In the genomic region with DNA sequence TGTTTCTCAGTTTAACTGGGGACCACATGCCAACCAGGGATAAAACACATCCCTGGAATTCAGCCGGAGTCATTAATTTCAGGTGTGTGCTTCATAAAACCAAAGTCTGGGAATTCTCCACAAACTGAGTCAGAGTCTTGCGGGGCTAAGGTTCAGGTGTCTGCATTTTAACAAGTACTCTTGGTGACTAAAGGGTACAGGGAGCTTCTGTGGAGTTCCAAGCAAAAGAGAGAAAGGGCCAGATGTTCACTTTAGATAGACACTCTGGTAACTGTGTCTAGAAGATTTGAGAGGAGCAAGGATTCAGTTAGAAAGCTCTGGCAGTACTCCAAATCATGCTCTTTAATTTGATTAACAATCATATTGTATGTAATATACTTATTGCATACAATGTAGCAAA, we compare ENCODE assay signal across 1 cellular context.
TF ChIP-seq lines count a peak whose summit lies in the region.

No MANE protein-coding gene starts in this region.

TF ChIP-seq in K562, 482 proteins besides CTCF, POLR2A, EP300 and RAD21 (continued from another document and continues in another):
- TF ChIP-seq, protein P1, sequence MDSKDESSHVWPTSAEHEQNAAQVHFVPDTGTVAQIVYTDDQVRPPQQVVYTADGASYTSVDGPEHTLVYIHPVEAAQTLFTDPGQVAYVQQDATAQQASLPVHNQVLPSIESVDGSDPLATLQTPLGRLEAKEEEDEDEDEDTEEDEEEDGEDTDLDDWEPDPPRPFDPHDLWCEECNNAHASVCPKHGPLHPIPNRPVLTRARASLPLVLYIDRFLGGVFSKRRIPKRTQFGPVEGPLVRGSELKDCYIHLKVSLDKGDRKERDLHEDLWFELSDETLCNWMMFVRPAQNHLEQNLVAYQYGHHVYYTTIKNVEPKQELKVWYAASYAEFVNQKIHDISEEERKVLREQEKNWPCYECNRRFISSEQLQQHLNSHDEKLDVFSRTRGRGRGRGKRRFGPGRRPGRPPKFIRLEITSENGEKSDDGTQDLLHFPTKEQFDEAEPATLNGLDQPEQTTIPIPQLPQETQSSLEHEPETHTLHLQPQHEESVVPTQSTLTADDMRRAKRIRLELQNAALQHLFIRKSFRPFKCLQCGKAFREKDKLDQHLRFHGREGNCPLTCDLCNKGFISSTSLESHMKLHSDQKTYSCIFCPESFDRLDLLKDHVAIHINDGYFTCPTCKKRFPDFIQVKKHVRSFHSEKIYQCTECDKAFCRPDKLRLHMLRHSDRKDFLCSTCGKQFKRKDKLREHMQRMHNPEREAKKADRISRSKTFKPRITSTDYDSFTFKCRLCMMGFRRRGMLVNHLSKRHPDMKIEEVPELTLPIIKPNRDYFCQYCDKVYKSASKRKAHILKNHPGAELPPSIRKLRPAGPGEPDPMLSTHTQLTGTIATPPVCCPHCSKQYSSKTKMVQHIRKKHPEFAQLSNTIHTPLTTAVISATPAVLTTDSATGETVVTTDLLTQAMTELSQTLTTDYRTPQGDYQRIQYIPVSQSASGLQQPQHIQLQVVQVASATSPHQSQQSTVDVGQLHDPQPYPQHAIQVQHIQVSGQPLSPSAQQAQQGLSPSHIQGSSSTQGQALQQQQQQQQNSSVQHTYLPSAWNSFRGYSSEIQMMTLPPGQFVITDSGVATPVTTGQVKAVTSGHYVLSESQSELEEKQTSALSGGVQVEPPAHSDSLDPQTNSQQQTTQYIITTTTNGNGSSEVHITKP (IDR thresholded peaks at IDR 0.05; ENCODE audit: partially characterized antibody): no peak
- TF ChIP-seq NFIC (IDR thresholded peaks at IDR 0.05) (peak; percentile 90), ZZZ3 (IDR thresholded peaks at IDR 0.05) (no peak), HSF4 (CRISPR knock-in tag; IDR thresholded peaks at IDR 0.05; ENCODE audit: borderline replicate concordance) (no peak), FOXM1 (IDR thresholded peaks at IDR 0.05; ENCODE audit: low read depth) (peak; percentile 58; the same call in 1 of the 2 replicates), FOXM1 (CRISPR knock-in tag; IDR thresholded peaks at IDR 0.05; ENCODE audit: low read depth) (no peak), HDGF (IDR thresholded peaks at IDR 0.05) (no peak), BCL6 (CRISPR knock-in tag; IDR thresholded peaks at IDR 0.05) (no peak), ZNF644 (tag; IDR thresholded peaks at IDR 0.05; ENCODE audit: low read depth) (no peak), ZSCAN32 (CRISPR knock-in tag; IDR thresholded peaks at IDR 0.05) (no peak), TAL1 (IDR thresholded peaks at IDR 0.05) (peak; percentile 90), HLTF (IDR thresholded peaks at IDR 0.05) (no peak), MEIS2 (IDR thresholded peaks at IDR 0.05; ENCODE audit: partially characterized antibody) (peak; percentile 14), ZNF408 (CRISPR knock-in tag; IDR thresholded peaks at IDR 0.05; ENCODE audit: low read depth) (no peak), ZNF79 (CRISPR knock-in tag; IDR thresholded peaks at IDR 0.05; ENCODE audit: low read depth) (no peak), SETDB1 (IDR thresholded peaks at IDR 0.05; ENCODE audit: low read length) (no peak), MAFK (IDR thresholded peaks at IDR 0.05; ENCODE audit: low read length) (no peak), TSC22D4 (tag; IDR thresholded peaks at IDR 0.05) (no peak), TAF9B (IDR thresholded peaks at IDR 0.05; ENCODE audit: partially characterized antibody) (no peak), NR2C2 (CRISPR knock-in tag; IDR thresholded peaks at IDR 0.05) (no peak), NR2C2 (tag; IDR thresholded peaks at IDR 0.05) (peak; percentile 27; the same call in 1 of the 2 replicates), KDM1A (IDR thresholded peaks at IDR 0.05) (peak; percentile 64 to 65; a peak in 3 of 4 replicates), STAT5A (IDR thresholded peaks at IDR 0.05; ENCODE audit: borderline replicate concordance, low read length) (peak; percentile 82), PML (IDR thresholded peaks at IDR 0.05; ENCODE audit: low read length) (peak; percentile 75), ZNF707 (CRISPR knock-in tag; conservative IDR thresholded peaks at IDR 0.05) (no peak), LARP7 (IDR thresholded peaks at IDR 0.05) (no peak)
- TF ChIP-seq, protein P2, sequence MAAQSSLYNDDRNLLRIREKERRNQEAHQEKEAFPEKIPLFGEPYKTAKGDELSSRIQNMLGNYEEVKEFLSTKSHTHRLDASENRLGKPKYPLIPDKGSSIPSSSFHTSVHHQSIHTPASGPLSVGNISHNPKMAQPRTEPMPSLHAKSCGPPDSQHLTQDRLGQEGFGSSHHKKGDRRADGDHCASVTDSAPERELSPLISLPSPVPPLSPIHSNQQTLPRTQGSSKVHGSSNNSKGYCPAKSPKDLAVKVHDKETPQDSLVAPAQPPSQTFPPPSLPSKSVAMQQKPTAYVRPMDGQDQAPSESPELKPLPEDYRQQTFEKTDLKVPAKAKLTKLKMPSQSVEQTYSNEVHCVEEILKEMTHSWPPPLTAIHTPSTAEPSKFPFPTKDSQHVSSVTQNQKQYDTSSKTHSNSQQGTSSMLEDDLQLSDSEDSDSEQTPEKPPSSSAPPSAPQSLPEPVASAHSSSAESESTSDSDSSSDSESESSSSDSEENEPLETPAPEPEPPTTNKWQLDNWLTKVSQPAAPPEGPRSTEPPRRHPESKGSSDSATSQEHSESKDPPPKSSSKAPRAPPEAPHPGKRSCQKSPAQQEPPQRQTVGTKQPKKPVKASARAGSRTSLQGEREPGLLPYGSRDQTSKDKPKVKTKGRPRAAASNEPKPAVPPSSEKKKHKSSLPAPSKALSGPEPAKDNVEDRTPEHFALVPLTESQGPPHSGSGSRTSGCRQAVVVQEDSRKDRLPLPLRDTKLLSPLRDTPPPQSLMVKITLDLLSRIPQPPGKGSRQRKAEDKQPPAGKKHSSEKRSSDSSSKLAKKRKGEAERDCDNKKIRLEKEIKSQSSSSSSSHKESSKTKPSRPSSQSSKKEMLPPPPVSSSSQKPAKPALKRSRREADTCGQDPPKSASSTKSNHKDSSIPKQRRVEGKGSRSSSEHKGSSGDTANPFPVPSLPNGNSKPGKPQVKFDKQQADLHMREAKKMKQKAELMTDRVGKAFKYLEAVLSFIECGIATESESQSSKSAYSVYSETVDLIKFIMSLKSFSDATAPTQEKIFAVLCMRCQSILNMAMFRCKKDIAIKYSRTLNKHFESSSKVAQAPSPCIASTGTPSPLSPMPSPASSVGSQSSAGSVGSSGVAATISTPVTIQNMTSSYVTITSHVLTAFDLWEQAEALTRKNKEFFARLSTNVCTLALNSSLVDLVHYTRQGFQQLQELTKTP (IDR thresholded peaks at IDR 0.05; ENCODE audit: low read depth in 1 of 2, partially characterized antibody in 2 of 2): no peak
- TF ChIP-seq, protein P3, sequence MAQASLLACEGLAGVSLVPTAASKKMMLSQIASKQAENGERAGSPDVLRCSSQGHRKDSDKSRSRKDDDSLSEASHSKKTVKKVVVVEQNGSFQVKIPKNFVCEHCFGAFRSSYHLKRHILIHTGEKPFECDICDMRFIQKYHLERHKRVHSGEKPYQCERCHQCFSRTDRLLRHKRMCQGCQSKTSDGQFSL (CRISPR knock-in tag; IDR thresholded peaks at IDR 0.05): no peak
- TF ChIP-seq, protein P3 (tag; IDR thresholded peaks at IDR 0.05): no peak
- TF ChIP-seq, protein P4, sequence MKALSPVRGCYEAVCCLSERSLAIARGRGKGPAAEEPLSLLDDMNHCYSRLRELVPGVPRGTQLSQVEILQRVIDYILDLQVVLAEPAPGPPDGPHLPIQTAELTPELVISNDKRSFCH (CRISPR knock-in tag; IDR thresholded peaks at IDR 0.05): no peak
- TF ChIP-seq, protein P4 (tag; IDR thresholded peaks at IDR 0.05): no peak
- TF ChIP-seq, protein P5, sequence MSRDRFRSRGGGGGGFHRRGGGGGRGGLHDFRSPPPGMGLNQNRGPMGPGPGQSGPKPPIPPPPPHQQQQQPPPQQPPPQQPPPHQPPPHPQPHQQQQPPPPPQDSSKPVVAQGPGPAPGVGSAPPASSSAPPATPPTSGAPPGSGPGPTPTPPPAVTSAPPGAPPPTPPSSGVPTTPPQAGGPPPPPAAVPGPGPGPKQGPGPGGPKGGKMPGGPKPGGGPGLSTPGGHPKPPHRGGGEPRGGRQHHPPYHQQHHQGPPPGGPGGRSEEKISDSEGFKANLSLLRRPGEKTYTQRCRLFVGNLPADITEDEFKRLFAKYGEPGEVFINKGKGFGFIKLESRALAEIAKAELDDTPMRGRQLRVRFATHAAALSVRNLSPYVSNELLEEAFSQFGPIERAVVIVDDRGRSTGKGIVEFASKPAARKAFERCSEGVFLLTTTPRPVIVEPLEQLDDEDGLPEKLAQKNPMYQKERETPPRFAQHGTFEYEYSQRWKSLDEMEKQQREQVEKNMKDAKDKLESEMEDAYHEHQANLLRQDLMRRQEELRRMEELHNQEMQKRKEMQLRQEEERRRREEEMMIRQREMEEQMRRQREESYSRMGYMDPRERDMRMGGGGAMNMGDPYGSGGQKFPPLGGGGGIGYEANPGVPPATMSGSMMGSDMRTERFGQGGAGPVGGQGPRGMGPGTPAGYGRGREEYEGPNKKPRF (IDR thresholded peaks at IDR 0.05; ENCODE audit: low read depth, low read length): no peak
- TF ChIP-seq, protein P6, sequence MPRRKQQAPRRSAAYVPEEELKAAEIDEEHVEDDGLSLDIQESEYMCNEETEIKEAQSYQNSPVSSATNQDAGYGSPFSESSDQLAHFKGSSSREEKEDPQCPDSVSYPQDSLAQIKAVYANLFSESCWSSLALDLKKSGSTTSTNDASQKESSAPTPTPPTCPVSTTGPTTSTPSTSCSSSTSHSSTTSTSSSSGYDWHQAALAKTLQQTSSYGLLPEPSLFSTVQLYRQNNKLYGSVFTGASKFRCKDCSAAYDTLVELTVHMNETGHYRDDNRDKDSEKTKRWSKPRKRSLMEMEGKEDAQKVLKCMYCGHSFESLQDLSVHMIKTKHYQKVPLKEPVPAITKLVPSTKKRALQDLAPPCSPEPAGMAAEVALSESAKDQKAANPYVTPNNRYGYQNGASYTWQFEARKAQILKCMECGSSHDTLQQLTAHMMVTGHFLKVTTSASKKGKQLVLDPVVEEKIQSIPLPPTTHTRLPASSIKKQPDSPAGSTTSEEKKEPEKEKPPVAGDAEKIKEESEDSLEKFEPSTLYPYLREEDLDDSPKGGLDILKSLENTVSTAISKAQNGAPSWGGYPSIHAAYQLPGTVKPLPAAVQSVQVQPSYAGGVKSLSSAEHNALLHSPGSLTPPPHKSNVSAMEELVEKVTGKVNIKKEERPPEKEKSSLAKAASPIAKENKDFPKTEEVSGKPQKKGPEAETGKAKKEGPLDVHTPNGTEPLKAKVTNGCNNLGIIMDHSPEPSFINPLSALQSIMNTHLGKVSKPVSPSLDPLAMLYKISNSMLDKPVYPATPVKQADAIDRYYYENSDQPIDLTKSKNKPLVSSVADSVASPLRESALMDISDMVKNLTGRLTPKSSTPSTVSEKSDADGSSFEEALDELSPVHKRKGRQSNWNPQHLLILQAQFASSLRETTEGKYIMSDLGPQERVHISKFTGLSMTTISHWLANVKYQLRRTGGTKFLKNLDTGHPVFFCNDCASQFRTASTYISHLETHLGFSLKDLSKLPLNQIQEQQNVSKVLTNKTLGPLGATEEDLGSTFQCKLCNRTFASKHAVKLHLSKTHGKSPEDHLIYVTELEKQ (CRISPR knock-in tag; IDR thresholded peaks at IDR 0.05): no peak
- TF ChIP-seq, protein P7, sequence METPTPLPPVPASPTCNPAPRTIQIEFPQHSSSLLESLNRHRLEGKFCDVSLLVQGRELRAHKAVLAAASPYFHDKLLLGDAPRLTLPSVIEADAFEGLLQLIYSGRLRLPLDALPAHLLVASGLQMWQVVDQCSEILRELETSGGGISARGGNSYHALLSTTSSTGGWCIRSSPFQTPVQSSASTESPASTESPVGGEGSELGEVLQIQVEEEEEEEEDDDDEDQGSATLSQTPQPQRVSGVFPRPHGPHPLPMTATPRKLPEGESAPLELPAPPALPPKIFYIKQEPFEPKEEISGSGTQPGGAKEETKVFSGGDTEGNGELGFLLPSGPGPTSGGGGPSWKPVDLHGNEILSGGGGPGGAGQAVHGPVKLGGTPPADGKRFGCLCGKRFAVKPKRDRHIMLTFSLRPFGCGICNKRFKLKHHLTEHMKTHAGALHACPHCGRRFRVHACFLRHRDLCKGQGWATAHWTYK (CRISPR knock-in tag; IDR thresholded peaks at IDR 0.05): no peak
- TF ChIP-seq, protein P8, sequence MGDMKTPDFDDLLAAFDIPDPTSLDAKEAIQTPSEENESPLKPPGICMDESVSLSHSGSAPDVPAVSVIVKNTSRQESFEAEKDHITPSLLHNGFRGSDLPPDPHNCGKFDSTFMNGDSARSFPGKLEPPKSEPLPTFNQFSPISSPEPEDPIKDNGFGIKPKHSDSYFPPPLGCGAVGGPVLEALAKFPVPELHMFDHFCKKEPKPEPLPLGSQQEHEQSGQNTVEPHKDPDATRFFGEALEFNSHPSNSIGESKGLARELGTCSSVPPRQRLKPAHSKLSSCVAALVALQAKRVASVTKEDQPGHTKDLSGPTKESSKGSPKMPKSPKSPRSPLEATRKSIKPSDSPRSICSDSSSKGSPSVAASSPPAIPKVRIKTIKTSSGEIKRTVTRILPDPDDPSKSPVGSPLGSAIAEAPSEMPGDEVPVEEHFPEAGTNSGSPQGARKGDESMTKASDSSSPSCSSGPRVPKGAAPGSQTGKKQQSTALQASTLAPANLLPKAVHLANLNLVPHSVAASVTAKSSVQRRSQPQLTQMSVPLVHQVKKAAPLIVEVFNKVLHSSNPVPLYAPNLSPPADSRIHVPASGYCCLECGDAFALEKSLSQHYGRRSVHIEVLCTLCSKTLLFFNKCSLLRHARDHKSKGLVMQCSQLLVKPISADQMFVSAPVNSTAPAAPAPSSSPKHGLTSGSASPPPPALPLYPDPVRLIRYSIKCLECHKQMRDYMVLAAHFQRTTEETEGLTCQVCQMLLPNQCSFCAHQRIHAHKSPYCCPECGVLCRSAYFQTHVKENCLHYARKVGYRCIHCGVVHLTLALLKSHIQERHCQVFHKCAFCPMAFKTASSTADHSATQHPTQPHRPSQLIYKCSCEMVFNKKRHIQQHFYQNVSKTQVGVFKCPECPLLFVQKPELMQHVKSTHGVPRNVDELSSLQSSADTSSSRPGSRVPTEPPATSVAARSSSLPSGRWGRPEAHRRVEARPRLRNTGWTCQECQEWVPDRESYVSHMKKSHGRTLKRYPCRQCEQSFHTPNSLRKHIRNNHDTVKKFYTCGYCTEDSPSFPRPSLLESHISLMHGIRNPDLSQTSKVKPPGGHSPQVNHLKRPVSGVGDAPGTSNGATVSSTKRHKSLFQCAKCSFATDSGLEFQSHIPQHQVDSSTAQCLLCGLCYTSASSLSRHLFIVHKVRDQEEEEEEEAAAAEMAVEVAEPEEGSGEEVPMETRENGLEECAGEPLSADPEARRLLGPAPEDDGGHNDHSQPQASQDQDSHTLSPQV (IDR thresholded peaks at IDR 0.05): no peak
- TF ChIP-seq, protein P9, sequence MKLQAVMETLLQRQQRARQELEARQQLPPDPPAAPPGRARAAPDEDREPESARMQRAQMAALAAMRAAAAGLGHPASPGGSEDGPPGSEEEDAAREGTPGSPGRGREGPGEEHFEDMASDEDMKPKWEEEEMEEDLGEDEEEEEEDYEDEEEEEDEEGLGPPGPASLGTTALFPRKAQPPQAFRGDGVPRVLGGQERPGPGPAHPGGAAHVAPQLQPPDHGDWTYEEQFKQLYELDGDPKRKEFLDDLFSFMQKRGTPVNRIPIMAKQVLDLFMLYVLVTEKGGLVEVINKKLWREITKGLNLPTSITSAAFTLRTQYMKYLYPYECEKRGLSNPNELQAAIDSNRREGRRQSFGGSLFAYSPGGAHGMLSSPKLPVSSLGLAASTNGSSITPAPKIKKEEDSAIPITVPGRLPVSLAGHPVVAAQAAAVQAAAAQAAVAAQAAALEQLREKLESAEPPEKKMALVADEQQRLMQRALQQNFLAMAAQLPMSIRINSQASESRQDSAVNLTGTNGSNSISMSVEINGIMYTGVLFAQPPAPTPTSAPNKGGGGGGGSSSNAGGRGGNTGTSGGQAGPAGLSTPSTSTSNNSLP (IDR thresholded peaks at IDR 0.05; ENCODE audit: borderline replicate concordance, low read depth, low read length): no peak
